Comparison of ENCODE assay signal across 24 cellular contexts in the genomic region with DNA sequence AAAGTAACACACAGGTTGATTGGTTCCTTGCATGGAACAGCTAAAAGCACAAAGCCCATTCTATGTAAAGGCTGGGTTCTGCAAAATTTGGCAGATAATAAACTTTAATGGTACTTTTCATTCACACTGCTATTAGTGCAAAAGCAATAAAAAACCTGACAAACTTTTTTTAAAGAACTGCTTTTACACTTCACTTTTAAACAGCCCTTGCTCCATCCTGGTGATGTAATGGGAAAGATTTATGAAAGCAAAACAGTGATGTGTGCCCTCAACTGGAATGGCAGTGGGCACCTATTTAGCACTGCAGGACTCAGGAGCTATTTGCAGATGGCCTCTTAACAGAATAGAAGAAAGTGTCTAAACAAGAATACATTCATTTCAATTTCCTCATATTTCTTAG.
"Had no signal": no experiment of that assay in that cellular context is flagged by ENCODE, and none has a peak within 500 bp of the region (broad histone marks: within the 10 kb centered on the region; RNA-seq: fewer than 3 reads in every experiment).

No MANE protein-coding gene starts in this region.

- DNase-seq: naive thymus-derived CD8-positive, alpha-beta T cell; occipital lobe; ovary; posterior cingulate gyrus; psoas muscle; right cardiac atrium; right lobe of liver; sigmoid colon; small intestine; stimulated activated CD4-positive, alpha-beta T cell treated with anti-CD3 and anti-CD28 coated beads, Interleukin-1b, Interleukin-23, amount 100 ng/mL, for 48 hours; stimulated activated CD4-positive, alpha-beta T cell treated with anti-CD3 and anti-CD28 coated beads, Interleukin-4, amount 100 ng/mL, for 1 hour; stimulated activated CD4-positive, alpha-beta T cell treated with anti-CD3 and anti-CD28 coated beads, Interleukin-4, amount 100 ng/mL, for 4 hours; stimulated activated CD8-positive, alpha-beta memory T cell treated with anti-CD3 and anti-CD28 coated beads, Interleukin-4, amount 100 ng/mL, for 48 hours; stimulated activated naive CD4-positive, alpha-beta T cell; stimulated activated naive CD8-positive, alpha-beta T cell treated with anti-CD3 and anti-CD28 coated beads, Interleukin-15, amount 100 ng/mL, for 72 hours; stimulated activated naive CD8-positive, alpha-beta T cell treated with anti-CD3 and anti-CD28 coated beads, Interleukin-15, Interleukin-2, amounts not matched to agents 100 U/mL and 50 U/mL, for 24 hours; substantia nigra; testis; tibial artery; transverse colon; upper lobe of right lung; uterus had no signal

- ATAC-seq: naive thymus-derived CD8-positive, alpha-beta T cell; natural killer cell treated with Interleukin-12 subunit alpha and Interleukin-12 subunit beta and Interleukin-15 and Interleukin-18, amount 100 ng/mL, for 72 hours; psoas muscle; right cardiac atrium; stimulated activated memory B cell treated with anti-CD40 and anti-IgM and Interleukin-4, amounts not matched to agents 10 μg/mL and 1 μg/mL and 100 μg/mL, for 72 hours; stimulated activated naive CD8-positive, alpha-beta T cell treated with anti-CD3 and anti-CD28 coated beads, Interleukin-15, amount 100 ng/mL, for 72 hours; stimulated activated naive CD8-positive, alpha-beta T cell treated with anti-CD3 and anti-CD28 coated beads, Interleukin-15, Interleukin-2, amounts not matched to agents 100 U/mL and 50 U/mL, for 24 hours; upper lobe of right lung had no signal
